In the genomic region with DNA sequence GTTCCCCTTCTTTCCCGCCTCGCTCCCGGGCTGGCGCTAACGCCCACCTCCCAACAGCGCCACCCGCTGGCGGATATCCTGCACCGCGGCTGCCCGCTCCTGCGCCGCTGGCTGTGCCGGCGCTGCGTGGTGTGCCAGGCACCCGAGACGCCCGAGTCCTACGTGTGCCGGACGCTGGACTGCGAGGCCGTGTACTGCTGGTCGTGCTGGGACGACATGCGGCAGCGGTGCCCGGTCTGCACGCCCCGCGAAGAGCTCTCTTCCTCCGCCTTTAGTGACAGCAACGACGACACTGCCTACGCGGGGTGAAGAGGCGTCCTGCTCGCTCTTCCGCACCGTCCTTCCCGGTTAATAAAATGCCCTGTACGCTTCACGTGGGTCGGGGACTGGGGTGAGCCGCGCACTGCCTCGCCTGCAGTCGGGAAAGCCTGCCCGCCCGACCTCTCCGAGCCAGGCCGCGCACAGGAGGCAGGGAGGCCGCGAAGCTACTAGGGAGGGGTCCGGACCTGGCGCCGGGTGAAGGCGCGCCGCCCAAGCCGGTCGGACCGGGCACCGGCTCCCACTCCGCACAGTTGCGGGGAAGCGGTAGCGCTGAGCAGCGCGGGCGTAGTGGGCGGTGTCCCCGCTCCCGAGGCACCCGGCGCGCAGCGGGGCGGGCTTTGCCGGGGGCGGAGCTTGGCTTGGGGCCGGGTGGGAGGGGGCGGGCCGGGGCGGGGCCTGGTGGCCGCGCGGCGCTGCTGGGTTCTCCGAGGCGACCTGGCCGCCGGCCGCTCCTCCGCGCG, we compare ENCODE assay signal across 1 cellular context.
TF ChIP-seq lines count a peak whose summit lies in the region.

A gene with protein sequence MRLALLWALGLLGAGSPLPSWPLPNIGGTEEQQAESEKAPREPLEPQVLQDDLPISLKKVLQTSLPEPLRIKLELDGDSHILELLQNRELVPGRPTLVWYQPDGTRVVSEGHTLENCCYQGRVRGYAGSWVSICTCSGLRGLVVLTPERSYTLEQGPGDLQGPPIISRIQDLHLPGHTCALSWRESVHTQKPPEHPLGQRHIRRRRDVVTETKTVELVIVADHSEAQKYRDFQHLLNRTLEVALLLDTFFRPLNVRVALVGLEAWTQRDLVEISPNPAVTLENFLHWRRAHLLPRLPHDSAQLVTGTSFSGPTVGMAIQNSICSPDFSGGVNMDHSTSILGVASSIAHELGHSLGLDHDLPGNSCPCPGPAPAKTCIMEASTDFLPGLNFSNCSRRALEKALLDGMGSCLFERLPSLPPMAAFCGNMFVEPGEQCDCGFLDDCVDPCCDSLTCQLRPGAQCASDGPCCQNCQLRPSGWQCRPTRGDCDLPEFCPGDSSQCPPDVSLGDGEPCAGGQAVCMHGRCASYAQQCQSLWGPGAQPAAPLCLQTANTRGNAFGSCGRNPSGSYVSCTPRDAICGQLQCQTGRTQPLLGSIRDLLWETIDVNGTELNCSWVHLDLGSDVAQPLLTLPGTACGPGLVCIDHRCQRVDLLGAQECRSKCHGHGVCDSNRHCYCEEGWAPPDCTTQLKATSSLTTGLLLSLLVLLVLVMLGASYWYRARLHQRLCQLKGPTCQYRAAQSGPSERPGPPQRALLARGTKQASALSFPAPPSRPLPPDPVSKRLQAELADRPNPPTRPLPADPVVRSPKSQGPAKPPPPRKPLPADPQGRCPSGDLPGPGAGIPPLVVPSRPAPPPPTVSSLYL (plus strand): TSS at position 757 of the 782 bp plus-strand sequence. CDS start 71 bp downstream, outside the sequence.

TF ChIP-seq in HepG2, 621 proteins besides CTCF, POLR2A, EP300 and RAD21 (continued from another document and continues in another):
- TF ChIP-seq EZH2 (conservative IDR thresholded peaks at IDR 0.05; ENCODE audit: low read depth, low read length) (no peak), HNRNPH1 (optimal IDR thresholded peaks at IDR 0.05; ENCODE audit: low read depth, low read length) (no peak), NR2F2 (IDR thresholded peaks at IDR 0.05; ENCODE audit: borderline replicate concordance, low read depth) (no peak; the same call in 1 of the 2 replicates), ZEB1 (IDR thresholded peaks at IDR 0.05; ENCODE audit: insufficient replicate concordance, low read depth) (no peak), PCBP2 (optimal IDR thresholded peaks at IDR 0.05; ENCODE audit: low read depth, low read length, poor library complexity, severe bottlenecking) (no peak), TP53 (CRISPR knock-in tag; conservative IDR thresholded peaks at IDR 0.05) (no peak), ZNF451 (CRISPR knock-in tag; IDR thresholded peaks at IDR 0.05) (peak; percentile 52; the same call in 1 of the 2 replicates), CEBPB (IDR thresholded peaks at IDR 0.05; ENCODE audit: borderline replicate concordance, low read depth, low read length) (no peak), HOXD1 (CRISPR knock-in tag; IDR thresholded peaks at IDR 0.05) (0 out of 2 replicates have a peak, but pooled peaks have one; percentile 37), NFE2L2 (IDR thresholded peaks at IDR 0.05; ENCODE audit: low read length) (no peak), ARNTL (CRISPR knock-in tag; IDR thresholded peaks at IDR 0.05) (peak; percentile 53; the same call in 1 of the 2 replicates), SSRP1 (CRISPR knock-in tag; IDR thresholded peaks at IDR 0.05) (peak; percentile 93), ZNF235 (CRISPR knock-in tag; IDR thresholded peaks at IDR 0.05; ENCODE audit: borderline replicate concordance) (no peak; the same call in 1 of the 2 replicates), ZC3H13 (CRISPR knock-in tag; IDR thresholded peaks at IDR 0.05) (peak; percentile 65; the same call in 1 of the 2 replicates), ZNF674 (CRISPR knock-in tag; IDR thresholded peaks at IDR 0.05; ENCODE audit: low read depth) (no peak), ZNF558 (CRISPR knock-in tag; IDR thresholded peaks at IDR 0.05; ENCODE audit: borderline replicate concordance) (peak; percentile 55; the same call in 1 of the 2 replicates), ZNF556 (CRISPR knock-in tag; IDR thresholded peaks at IDR 0.05; ENCODE audit: borderline replicate concordance) (peak; percentile 75; the same call in 1 of the 2 replicates), CBX2 (IDR thresholded peaks at IDR 0.05; ENCODE audit: low read depth, low read length) (no peak), CBX2 (CRISPR knock-in tag; IDR thresholded peaks at IDR 0.05; ENCODE audit: low read depth) (no peak), SMAD9 (CRISPR knock-in tag; IDR thresholded peaks at IDR 0.05) (no peak), ZNF17 (CRISPR knock-in tag; IDR thresholded peaks at IDR 0.05) (no peak), SMYD3 (CRISPR knock-in tag; IDR thresholded peaks at IDR 0.05) (no peak), ZNF713 (CRISPR knock-in tag; IDR thresholded peaks at IDR 0.05) (peak; percentile 97; the same call in 1 of the 2 replicates), NR2F6 (IDR thresholded peaks at IDR 0.05) (no peak), NR2F6 (CRISPR knock-in tag; IDR thresholded peaks at IDR 0.05) (no peak), NR2F1 (CRISPR knock-in tag; IDR thresholded peaks at IDR 0.05) (no peak), CENPX (CRISPR knock-in tag; IDR thresholded peaks at IDR 0.05) (no peak), HIVEP1 (CRISPR knock-in tag; IDR thresholded peaks at IDR 0.05) (peak; percentile 45; the same call in 1 of the 2 replicates), ZNF333 (CRISPR knock-in tag; IDR thresholded peaks at IDR 0.05; ENCODE audit: borderline replicate concordance) (no peak), TBX3 (IDR thresholded peaks at IDR 0.05; ENCODE audit: borderline replicate concordance) (no peak; the same call in 1 of the 2 replicates), ZFP36L2 (CRISPR knock-in tag; IDR thresholded peaks at IDR 0.05) (no peak; the same call in 1 of the 2 replicates)
- TF ChIP-seq, protein P1, sequence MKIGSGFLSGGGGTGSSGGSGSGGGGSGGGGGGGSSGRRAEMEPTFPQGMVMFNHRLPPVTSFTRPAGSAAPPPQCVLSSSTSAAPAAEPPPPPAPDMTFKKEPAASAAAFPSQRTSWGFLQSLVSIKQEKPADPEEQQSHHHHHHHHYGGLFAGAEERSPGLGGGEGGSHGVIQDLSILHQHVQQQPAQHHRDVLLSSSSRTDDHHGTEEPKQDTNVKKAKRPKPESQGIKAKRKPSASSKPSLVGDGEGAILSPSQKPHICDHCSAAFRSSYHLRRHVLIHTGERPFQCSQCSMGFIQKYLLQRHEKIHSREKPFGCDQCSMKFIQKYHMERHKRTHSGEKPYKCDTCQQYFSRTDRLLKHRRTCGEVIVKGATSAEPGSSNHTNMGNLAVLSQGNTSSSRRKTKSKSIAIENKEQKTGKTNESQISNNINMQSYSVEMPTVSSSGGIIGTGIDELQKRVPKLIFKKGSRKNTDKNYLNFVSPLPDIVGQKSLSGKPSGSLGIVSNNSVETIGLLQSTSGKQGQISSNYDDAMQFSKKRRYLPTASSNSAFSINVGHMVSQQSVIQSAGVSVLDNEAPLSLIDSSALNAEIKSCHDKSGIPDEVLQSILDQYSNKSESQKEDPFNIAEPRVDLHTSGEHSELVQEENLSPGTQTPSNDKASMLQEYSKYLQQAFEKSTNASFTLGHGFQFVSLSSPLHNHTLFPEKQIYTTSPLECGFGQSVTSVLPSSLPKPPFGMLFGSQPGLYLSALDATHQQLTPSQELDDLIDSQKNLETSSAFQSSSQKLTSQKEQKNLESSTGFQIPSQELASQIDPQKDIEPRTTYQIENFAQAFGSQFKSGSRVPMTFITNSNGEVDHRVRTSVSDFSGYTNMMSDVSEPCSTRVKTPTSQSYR (CRISPR knock-in tag; IDR thresholded peaks at IDR 0.05; ENCODE audit: borderline replicate concordance), result no peak; the same call in 1 of the 2 replicates
- TF ChIP-seq, protein P2, sequence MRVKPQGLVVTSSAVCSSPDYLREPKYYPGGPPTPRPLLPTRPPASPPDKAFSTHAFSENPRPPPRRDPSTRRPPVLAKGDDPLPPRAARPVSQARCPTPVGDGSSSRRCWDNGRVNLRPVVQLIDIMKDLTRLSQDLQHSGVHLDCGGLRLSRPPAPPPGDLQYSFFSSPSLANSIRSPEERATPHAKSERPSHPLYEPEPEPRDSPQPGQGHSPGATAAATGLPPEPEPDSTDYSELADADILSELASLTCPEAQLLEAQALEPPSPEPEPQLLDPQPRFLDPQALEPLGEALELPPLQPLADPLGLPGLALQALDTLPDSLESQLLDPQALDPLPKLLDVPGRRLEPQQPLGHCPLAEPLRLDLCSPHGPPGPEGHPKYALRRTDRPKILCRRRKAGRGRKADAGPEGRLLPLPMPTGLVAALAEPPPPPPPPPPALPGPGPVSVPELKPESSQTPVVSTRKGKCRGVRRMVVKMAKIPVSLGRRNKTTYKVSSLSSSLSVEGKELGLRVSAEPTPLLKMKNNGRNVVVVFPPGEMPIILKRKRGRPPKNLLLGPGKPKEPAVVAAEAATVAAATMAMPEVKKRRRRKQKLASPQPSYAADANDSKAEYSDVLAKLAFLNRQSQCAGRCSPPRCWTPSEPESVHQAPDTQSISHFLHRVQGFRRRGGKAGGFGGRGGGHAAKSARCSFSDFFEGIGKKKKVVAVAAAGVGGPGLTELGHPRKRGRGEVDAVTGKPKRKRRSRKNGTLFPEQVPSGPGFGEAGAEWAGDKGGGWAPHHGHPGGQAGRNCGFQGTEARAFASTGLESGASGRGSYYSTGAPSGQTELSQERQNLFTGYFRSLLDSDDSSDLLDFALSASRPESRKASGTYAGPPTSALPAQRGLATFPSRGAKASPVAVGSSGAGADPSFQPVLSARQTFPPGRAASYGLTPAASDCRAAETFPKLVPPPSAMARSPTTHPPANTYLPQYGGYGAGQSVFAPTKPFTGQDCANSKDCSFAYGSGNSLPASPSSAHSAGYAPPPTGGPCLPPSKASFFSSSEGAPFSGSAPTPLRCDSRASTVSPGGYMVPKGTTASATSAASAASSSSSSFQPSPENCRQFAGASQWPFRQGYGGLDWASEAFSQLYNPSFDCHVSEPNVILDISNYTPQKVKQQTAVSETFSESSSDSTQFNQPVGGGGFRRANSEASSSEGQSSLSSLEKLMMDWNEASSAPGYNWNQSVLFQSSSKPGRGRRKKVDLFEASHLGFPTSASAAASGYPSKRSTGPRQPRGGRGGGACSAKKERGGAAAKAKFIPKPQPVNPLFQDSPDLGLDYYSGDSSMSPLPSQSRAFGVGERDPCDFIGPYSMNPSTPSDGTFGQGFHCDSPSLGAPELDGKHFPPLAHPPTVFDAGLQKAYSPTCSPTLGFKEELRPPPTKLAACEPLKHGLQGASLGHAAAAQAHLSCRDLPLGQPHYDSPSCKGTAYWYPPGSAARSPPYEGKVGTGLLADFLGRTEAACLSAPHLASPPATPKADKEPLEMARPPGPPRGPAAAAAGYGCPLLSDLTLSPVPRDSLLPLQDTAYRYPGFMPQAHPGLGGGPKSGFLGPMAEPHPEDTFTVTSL (CRISPR knock-in tag; IDR thresholded peaks at IDR 0.05; ENCODE audit: borderline replicate concordance), result peak; percentile 58; the same call in 1 of the 2 replicates
- TF ChIP-seq, protein P3, sequence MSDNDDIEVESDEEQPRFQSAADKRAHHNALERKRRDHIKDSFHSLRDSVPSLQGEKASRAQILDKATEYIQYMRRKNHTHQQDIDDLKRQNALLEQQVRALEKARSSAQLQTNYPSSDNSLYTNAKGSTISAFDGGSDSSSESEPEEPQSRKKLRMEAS (IDR thresholded peaks at IDR 0.05), result peak; percentile 97
- TF ChIP-seq, protein P4, sequence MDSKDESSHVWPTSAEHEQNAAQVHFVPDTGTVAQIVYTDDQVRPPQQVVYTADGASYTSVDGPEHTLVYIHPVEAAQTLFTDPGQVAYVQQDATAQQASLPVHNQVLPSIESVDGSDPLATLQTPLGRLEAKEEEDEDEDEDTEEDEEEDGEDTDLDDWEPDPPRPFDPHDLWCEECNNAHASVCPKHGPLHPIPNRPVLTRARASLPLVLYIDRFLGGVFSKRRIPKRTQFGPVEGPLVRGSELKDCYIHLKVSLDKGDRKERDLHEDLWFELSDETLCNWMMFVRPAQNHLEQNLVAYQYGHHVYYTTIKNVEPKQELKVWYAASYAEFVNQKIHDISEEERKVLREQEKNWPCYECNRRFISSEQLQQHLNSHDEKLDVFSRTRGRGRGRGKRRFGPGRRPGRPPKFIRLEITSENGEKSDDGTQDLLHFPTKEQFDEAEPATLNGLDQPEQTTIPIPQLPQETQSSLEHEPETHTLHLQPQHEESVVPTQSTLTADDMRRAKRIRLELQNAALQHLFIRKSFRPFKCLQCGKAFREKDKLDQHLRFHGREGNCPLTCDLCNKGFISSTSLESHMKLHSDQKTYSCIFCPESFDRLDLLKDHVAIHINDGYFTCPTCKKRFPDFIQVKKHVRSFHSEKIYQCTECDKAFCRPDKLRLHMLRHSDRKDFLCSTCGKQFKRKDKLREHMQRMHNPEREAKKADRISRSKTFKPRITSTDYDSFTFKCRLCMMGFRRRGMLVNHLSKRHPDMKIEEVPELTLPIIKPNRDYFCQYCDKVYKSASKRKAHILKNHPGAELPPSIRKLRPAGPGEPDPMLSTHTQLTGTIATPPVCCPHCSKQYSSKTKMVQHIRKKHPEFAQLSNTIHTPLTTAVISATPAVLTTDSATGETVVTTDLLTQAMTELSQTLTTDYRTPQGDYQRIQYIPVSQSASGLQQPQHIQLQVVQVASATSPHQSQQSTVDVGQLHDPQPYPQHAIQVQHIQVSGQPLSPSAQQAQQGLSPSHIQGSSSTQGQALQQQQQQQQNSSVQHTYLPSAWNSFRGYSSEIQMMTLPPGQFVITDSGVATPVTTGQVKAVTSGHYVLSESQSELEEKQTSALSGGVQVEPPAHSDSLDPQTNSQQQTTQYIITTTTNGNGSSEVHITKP (CRISPR knock-in tag; IDR thresholded peaks at IDR 0.05; ENCODE audit: low read depth), result peak; percentile 29; the same call in 1 of the 2 replicates
- TF ChIP-seq, protein P5, sequence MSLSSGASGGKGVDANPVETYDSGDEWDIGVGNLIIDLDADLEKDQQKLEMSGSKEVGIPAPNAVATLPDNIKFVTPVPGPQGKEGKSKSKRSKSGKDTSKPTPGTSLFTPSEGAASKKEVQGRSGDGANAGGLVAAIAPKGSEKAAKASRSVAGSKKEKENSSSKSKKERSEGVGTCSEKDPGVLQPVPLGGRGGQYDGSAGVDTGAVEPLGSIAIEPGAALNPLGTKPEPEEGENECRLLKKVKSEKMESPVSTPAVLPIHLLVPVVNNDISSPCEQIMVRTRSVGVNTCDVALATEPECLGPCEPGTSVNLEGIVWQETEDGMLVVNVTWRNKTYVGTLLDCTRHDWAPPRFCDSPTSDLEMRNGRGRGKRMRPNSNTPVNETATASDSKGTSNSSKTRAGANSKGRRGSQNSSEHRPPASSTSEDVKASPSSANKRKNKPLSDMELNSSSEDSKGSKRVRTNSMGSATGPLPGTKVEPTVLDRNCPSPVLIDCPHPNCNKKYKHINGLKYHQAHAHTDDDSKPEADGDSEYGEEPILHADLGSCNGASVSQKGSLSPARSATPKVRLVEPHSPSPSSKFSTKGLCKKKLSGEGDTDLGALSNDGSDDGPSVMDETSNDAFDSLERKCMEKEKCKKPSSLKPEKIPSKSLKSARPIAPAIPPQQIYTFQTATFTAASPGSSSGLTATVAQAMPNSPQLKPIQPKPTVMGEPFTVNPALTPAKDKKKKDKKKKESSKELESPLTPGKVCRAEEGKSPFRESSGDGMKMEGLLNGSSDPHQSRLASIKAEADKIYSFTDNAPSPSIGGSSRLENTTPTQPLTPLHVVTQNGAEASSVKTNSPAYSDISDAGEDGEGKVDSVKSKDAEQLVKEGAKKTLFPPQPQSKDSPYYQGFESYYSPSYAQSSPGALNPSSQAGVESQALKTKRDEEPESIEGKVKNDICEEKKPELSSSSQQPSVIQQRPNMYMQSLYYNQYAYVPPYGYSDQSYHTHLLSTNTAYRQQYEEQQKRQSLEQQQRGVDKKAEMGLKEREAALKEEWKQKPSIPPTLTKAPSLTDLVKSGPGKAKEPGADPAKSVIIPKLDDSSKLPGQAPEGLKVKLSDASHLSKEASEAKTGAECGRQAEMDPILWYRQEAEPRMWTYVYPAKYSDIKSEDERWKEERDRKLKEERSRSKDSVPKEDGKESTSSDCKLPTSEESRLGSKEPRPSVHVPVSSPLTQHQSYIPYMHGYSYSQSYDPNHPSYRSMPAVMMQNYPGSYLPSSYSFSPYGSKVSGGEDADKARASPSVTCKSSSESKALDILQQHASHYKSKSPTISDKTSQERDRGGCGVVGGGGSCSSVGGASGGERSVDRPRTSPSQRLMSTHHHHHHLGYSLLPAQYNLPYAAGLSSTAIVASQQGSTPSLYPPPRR (CRISPR knock-in tag; IDR thresholded peaks at IDR 0.05; ENCODE audit: borderline replicate concordance), result peak; percentile 78
